8 cellular contexts compared by ENCODE assay signal in the genomic region with DNA sequence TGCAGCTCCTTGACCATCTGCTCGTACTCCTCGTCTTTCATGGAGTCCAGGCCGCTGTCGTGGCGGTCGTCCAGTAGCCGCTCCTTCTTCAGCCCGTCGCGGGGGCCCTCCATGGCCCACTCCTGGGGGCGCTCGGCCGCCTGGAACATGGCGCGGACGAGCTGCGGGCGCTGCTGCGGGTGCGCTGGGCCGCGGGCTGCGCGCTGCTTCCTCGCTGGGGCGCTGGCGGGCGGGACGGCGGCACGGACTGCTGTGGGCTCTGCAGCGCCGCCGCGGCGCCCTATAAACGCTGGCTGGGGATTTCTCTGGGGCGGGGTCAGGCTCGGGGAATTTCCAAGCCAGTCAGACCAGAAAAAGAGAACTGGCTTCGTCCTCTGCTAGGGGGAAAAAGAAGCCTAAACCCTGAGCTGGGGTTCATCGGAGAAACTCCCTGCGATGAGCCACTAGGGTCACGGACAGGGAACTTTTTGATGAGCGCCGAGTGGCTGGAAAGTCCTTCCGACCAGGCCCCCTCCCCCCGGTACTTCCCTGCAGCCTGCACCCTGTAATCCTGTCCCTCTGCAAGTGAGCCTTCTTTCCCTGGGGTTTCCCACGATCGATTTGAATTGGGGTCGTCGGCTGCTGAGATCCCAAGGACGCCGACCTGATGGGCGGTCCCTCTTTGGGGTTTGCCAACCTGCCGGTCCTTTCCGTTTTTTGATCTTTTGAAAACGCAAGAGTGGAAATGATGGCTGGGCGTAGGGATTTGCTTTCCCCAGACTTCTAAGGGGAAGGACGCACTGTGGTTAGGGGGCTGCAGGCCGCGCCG. TPM values are rescaled to one million over a fixed set of nuclear protein-coding genes. Genes with fewer than 3 reads are reported as not detected.
DNase-seq lines count a peak whose midpoint lies in the region; ATAC-seq and TF ChIP-seq lines count a peak whose summit lies in the region.

A gene with protein sequence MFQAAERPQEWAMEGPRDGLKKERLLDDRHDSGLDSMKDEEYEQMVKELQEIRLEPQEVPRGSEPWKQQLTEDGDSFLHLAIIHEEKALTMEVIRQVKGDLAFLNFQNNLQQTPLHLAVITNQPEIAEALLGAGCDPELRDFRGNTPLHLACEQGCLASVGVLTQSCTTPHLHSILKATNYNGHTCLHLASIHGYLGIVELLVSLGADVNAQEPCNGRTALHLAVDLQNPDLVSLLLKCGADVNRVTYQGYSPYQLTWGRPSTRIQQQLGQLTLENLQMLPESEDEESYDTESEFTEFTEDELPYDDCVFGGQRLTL (minus strand): TSS at position 254 of the 808 bp plus-strand sequence. CDS start 105 bp downstream, at position 149.

- H3K4me3 Mint-ChIP-seq in T-cell, result peak within 1 kb of the TSS; percentile 91 to 94 (median 93)

- H3K4me1 ChIP-seq in heart right ventricle (peaks cover 5 to 86% (median 61%) of the 10 kb centered on the region in 9 donors), prostate gland (replicated peaks) (peaks cover 4% of the 10 kb centered on the region), urinary bladder (ENCODE audit: insufficient read depth) (peaks cover 2% of the 10 kb centered on the region)

- DNase-seq in GM13976 (ENCODE audit: low spot score), result peak; percentile 88
- DNase-seq in NCI-H1417 (lab: John Stamatoyannopoulos, UW), result peak; percentile 83 to 95 (median 94)
- DNase-seq in T-cell, result peak; percentile 76 to 97 (median 94)
- peak; percentile 92 to 94 for DNase-seq in heart right ventricle
- peak; percentile 87 for DNase-seq in prostate gland (ENCODE audit: low spot score)

- ATAC-seq in HG02798 (IDR thresholded peaks at IDR 0.05; ENCODE audit: poor library complexity, unreplicated experiment) (peak; percentile 67), T-cell (replicated peaks in 1 of 4) (peak; percentile 69 to 75 (median 75)), heart right ventricle (peak; percentile 67 to 80 (median 73))

- CTCF ChIA-PET in T-cell (lab: Charles Lee), result interaction anchor here (0.5 to 4.7 kb wide), 27 partner anchors 9 to 410 kb away, joined by 3 to 63 read pairs (median 4); a partner anchor contains a TSS

- H3K27ac ChIP-seq in adipose tissue (ENCODE audit: low read depth, low read length) (peak within 1 kb of the TSS; percentile 90), heart right ventricle (peak within 1 kb of the TSS; percentile 99 to 100 (median 100)), prostate gland (peak within 1 kb of the TSS; percentile 100), urinary bladder (ENCODE audit: low read depth) (peak within 1 kb of the TSS; percentile 100)

- no peaks in the 10 kb centered on the region for H3K9me3 Mint-ChIP-seq in T-cell

- peak within 1 kb of the TSS; percentile 64 to 93 (median 80) for H3K4me3 ChIP-seq in heart right ventricle
- H3K4me3 ChIP-seq in prostate gland, result peak within 1 kb of the TSS; percentile 97 to 99
- H3K4me3 ChIP-seq in urinary bladder (ENCODE audit: low read depth, low read length), result peak within 1 kb of the TSS; percentile 98

- peaks cover 54 to 61% (median 56%) of the 10 kb centered on the region in 3 donors for H3K4me1 Mint-ChIP-seq in T-cell

- in situ Hi-C loops in GM13976 (cut with MboI; ENCODE audit: low sequenced_read_pairs, unreplicated experiment), result loop anchor here (25.0 kb wide), 1 partner anchor 742 kb away; no protein-coding TSS in a partner anchor

- H3K27ac Mint-ChIP-seq in T-cell, result peak within 1 kb of the TSS; percentile 97 to 98

- H3K27me3 ChIP-seq in heart right ventricle, result no peaks in the 10 kb centered on the region
- H3K27me3 ChIP-seq in prostate gland (replicated peaks; ENCODE audit: insufficient read depth), result no peaks in the 10 kb centered on the region

- TF ChIP-seq CTCF in GM13976 (IDR thresholded peaks at IDR 0.05; ENCODE audit: borderline replicate concordance, control extremely low read depth, extremely low read depth, insufficient read depth, missing control alignments), result peak; percentile 66
- TF ChIP-seq CTCF in heart right ventricle (IDR thresholded peaks at IDR 0.05), result peak in 7 of 9 donors; percentile 15 to 64 (median 39)
- TF ChIP-seq CTCF in prostate gland (IDR thresholded peaks at IDR 0.05), result peak in 3 of 4 experiments; percentile 29 to 52 (median 34)

- POLR2A ChIA-PET in T-cell (lab: Charles Lee), result interaction anchor here (0.6 to 6.3 kb wide), 51 partner anchors 11 to 687 kb away, joined by 3 to 242 read pairs (median 4); a partner anchor contains a TSS

- WGBS in adipose tissue, 3 donors, result 0% methylated on average over 47 to 62 of the region's 62 CpGs
- WGBS in heart right ventricle, 2 donors, result 0% methylated on average over 62 of the region's 62 CpGs
- WGBS in prostate gland, result under 1% methylated on average over 53 of the region's 62 CpGs
- WGBS in urinary bladder, result under 1% methylated on average over 62 of the region's 62 CpGs

- intact Hi-C loops in heart right ventricle (cut with DNase I), result loop anchor here in 9 of 10 donors (1.0 to 10.0 kb wide), 14 partner anchors 19 to 357 kb away; a partner anchor contains a TSS
- intact Hi-C loops in prostate gland (cut with DNase I), result loop anchor here (1.0 to 10.0 kb wide), 6 partner anchors 112 to 692 kb away; a partner anchor contains a TSS

- TF ChIP-seq POLR2A in prostate gland (IDR thresholded peaks at IDR 0.05), result peak; percentile 98

- H3K36me3 Mint-ChIP-seq in T-cell, result peaks cover 33% of the 10 kb centered on the region

- H3K36me3 ChIP-seq in heart right ventricle, result peaks cover 0 to 40% (median 36%) of the 10 kb centered on the region in 9 donors
- peaks cover 22 to 29% of the 10 kb centered on the region in 2 donors for H3K36me3 ChIP-seq in prostate gland
- H3K36me3 ChIP-seq in urinary bladder (ENCODE audit: insufficient read depth), result peaks cover 12% of the 10 kb centered on the region

- H3K27me3 Mint-ChIP-seq in T-cell, result no peaks in the 10 kb centered on the region

- H3K9me3 ChIP-seq in heart right ventricle (no peaks in the 10 kb centered on the region), prostate gland (no peaks in the 10 kb centered on the region)

RNA-seq across cellular contexts. Expression of the gene that starts here (rescaled TPM):
- total RNA-seq in T-cell (1,000 to 10,000 TPM in 2 of 5 donors, 100 to 1,000 TPM in 3; 129 to 1,245 (median 169) TPM), heart right ventricle (10 to 100 TPM; 41.0 to 98.5 (median 58.7) TPM), prostate gland (100 to 1,000 TPM; 294 to 415 TPM), urinary bladder (105 TPM)
- polyA plus RNA-seq in adipose tissue (100 to 1,000 TPM in 2 of 3 donors, 10 to 100 TPM in 1; 71.7 to 422 (median 244) TPM), heart right ventricle (10 to 100 TPM; 73.7 to 88.4 TPM), urinary bladder (202 TPM)

Comparison
In these comparisons a context has a peak if more than half of its experiments do, and no peak if none do; other contexts are left out.
1. Peak in every context shown above with its lines: DNase-seq, ATAC-seq, H3K4me3 ChIP-seq and H3K27ac ChIP-seq.